25 cellular contexts compared by ENCODE assay signal in the genomic region with DNA sequence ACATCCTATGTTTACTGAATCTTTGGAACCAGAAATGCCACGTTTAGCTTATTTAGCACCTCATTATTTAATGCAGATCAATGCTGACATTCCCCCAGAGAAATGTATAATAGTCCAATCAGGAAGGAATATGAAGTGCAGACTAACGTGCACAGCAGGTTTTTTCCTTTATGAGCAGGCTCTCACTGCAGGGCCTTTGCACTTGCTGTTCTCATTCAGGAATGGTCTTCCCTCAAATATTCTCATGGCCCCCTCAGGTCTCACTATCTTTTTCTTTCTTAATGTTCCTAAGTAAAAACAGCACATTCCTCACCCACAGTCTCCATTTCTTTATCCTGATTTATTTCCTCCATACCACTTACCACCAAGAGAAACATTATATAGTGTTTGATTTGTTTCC.
DNase-seq lines count a peak whose midpoint lies in the region; ATAC-seq, FAIRE-seq and TF ChIP-seq lines count a peak whose summit lies in the region.
"Had no signal": no experiment of that assay in that cellular context is flagged by ENCODE, and none has a peak within 500 bp of the region (broad histone marks: within the 10 kb centered on the region; RNA-seq: fewer than 3 reads in every experiment).

No MANE protein-coding gene starts in this region.

- H2BK15ac ChIP-seq in mesendoderm (replicated peaks; ENCODE audit: low read depth), result no peak overlapping the region

- no peak overlapping the region for H4K5ac ChIP-seq in mesendoderm (ENCODE audit: low read length)

- no peaks in the 10 kb centered on the region for H3K27me3 Mint-ChIP-seq in stimulated activated naive CD8-positive, alpha-beta T cell treated with anti-CD3 and anti-CD28 coated beads, Interleukin-15, Interleukin-2, amounts not matched to agents 100 ng/mL and 50 ng/mL, for 24 hours
- no peaks in the 10 kb centered on the region for H3K27me3 Mint-ChIP-seq in stimulated activated naive CD8-positive, alpha-beta T cell treated with anti-CD3 and anti-CD28 coated beads, Interleukin-15, amount 100 ng/mL, for 72 hours

- no peaks in the 10 kb centered on the region for H4K20me1 ChIP-seq in K562 (replicated peaks; ENCODE audit: control insufficient read depth, insufficient read depth, low read length)

- H3K4me3 ChIP-seq in HEK293 (ENCODE audit: low read depth, low read length) (no peak overlapping the region), K562 (no peak overlapping the region), stomach (no peak overlapping the region), mesendoderm (ENCODE audit: low read length) (no peak overlapping the region)
- H3K4me3 ChIP-seq: PC-9, SJSA1 had no signal

- H2BK5ac ChIP-seq in mesendoderm (ENCODE audit: low read length), result no peak overlapping the region

- H3K18ac ChIP-seq in mesendoderm (ENCODE audit: low read length), result no peak overlapping the region

- no peak for TF ChIP-seq RAD21 in K562 (CRISPR knock-in tag; conservative IDR thresholded peaks at IDR 0.05 in 1 of 2, IDR thresholded peaks at IDR 0.05 in 1 of 2)

- POLR2A ChIA-PET in HEK293 (lab: Yijun Ruan, JAX), result no interaction called here
- POLR2A ChIA-PET in K562 (lab: Yijun Ruan, JAX), result no interaction called here

- TF ChIP-seq CTCF in HEK293 (tag by site-specific recombination; IDR thresholded peaks at IDR 0.05), result no peak
- TF ChIP-seq CTCF in K562 (IDR thresholded peaks at IDR 0.05 in 2 of 3, conservative IDR thresholded peaks at IDR 0.05 in 1 of 3; ENCODE audit: insufficient read depth in 2 of 3, low read depth in 1 of 3, low read length in 3 of 3), result no peak
- TF ChIP-seq CTCF in stomach (IDR thresholded peaks at IDR 0.05), result no peak

- H3K23ac ChIP-seq in mesendoderm (ENCODE audit: low read length), result no peak overlapping the region

- peaks cover 85% of the 10 kb centered on the region for H3K4me1 Mint-ChIP-seq in stimulated activated naive CD8-positive, alpha-beta T cell treated with anti-CD3 and anti-CD28 coated beads, Interleukin-15, Interleukin-2, amounts not matched to agents 100 ng/mL and 50 ng/mL, for 24 hours (ENCODE audit: low read depth)
- H3K4me1 Mint-ChIP-seq in stimulated activated naive CD8-positive, alpha-beta T cell treated with anti-CD3 and anti-CD28 coated beads, Interleukin-15, amount 100 ng/mL, for 72 hours, result peaks cover 95% of the 10 kb centered on the region

- H3K4me1 ChIP-seq in HEK293 (ENCODE audit: control insufficient read depth, insufficient read depth, low read length) (no peaks in the 10 kb centered on the region), K562 (replicated peaks in 1 of 2; ENCODE audit: control insufficient read depth in 2 of 2, insufficient read depth in 2 of 2, low read length in 2 of 2) (peaks cover 0 to 14% of the 10 kb centered on the region in 2 experiments; a peak in 2 of 5 replicates), stomach (peaks cover 0 to 27% (median 10%) of the 10 kb centered on the region in 4 donors), mesendoderm (ENCODE audit: control insufficient read depth, low read depth, low read length) (peaks cover 2% of the 10 kb centered on the region)

- TF ChIP-seq POLR2A in K562 (conservative IDR thresholded peaks at IDR 0.05) (no peak), stomach (IDR thresholded peaks at IDR 0.05) (no peak)

- TF ChIP-seq EP300 in K562 (IDR thresholded peaks at IDR 0.05; ENCODE audit: low read length) (no peak), stomach (IDR thresholded peaks at IDR 0.05) (no peak)

- H3K36me3 Mint-ChIP-seq in stimulated activated naive CD8-positive, alpha-beta T cell treated with anti-CD3 and anti-CD28 coated beads, Interleukin-15, Interleukin-2, amounts not matched to agents 100 ng/mL and 50 ng/mL, for 24 hours (ENCODE audit: low read depth), result peaks cover 3% of the 10 kb centered on the region

- no peak for DNase-seq in stimulated activated naive CD8-positive, alpha-beta T cell treated with anti-CD3 and anti-CD28 coated beads, Interleukin-15, amount 100 ng/mL, for 72 hours
- DNase-seq in K562 (ENCODE audit: extremely low read depth in 1 of 4, low spot score in 3 of 4) (no peak), stomach (no peak), mesendoderm (no peak)
- DNase-seq: HCEC 1CT; IMR-90; NCI-H1048; NCI-H1417; NCI-H1694; NCI-H2029 treated with DMSO at 0.1 percent for 48 hours; NCI-H446 treated with DMSO at 0.1 percent for 48 hours; NCI-H526; NCI-H82; NK-92 treated with Interleukin-12 subunit alpha and Interleukin-12 subunit beta, amount 100 ng/mL, for 24 hours; PC-9 had no signal

- H3K9ac ChIP-seq in K562 (ENCODE audit: insufficient read depth in 1 of 2, low read depth in 2 of 2, low read length in 2 of 2), result no peak overlapping the region
- H3K9ac ChIP-seq in mesendoderm (ENCODE audit: low read length), result no peak overlapping the region
- H3K9ac ChIP-seq: KMS-11 had no signal

- H3K79me2 ChIP-seq in K562 (ENCODE audit: control insufficient read depth, insufficient read depth, low read length), result no peaks in the 10 kb centered on the region
- no peaks in the 10 kb centered on the region for H3K79me2 ChIP-seq in mesendoderm (ENCODE audit: control insufficient read depth, insufficient read depth, low read length)

- FAIRE-seq in K562 (lab: Jason Lieb, UNC), result no peak
- FAIRE-seq: D721Med, H1 had no signal

- CTCF ChIA-PET in HEK293 (lab: Yijun Ruan, JAX), result no interaction called here
- CTCF ChIA-PET in K562 (lab: Yijun Ruan, JAX; ENCODE audit: low intra/inter-chr PET ratio), result no interaction called here

- no peak overlapping the region for H2BK120ac ChIP-seq in mesendoderm (ENCODE audit: low read depth, low read length)

- no peaks in the 10 kb centered on the region for H3K79me1 ChIP-seq in mesendoderm (ENCODE audit: low read length)

- no peak overlapping the region for H4K8ac ChIP-seq in mesendoderm (ENCODE audit: low read depth, low read length)

- H2AFZ ChIP-seq in K562 (ENCODE audit: low read depth, low read length), result no peak overlapping the region
- H2AFZ ChIP-seq: PC-9 had no signal

- no peak for ATAC-seq in stimulated activated naive CD8-positive, alpha-beta T cell treated with anti-CD3 and anti-CD28 coated beads, Interleukin-15, amount 100 ng/mL, for 72 hours
- ATAC-seq in K562 (no peak), GM19463 (IDR thresholded peaks at IDR 0.05; ENCODE audit: unreplicated experiment) (no peak), GM18868 (IDR thresholded peaks at IDR 0.05; ENCODE audit: unreplicated experiment) (no peak)
- ATAC-seq: Right ventricle myocardium inferior had no signal

- no peak overlapping the region for H3K4ac ChIP-seq in mesendoderm (ENCODE audit: low read depth, low read length)

- H3K27me3 ChIP-seq in K562 (ENCODE audit: control insufficient read depth in 2 of 2, insufficient read depth in 2 of 2, low read length in 2 of 2), result no peaks in the 10 kb centered on the region
- H3K27me3 ChIP-seq in stomach, result no peaks in the 10 kb centered on the region
- H3K27me3 ChIP-seq in mesendoderm (ENCODE audit: insufficient read depth, low read length, poor library complexity), result no peaks in the 10 kb centered on the region
- H3K27me3 ChIP-seq: SJSA1 had no signal

- in situ Hi-C loops in K562 (cut with MboI), result no loop called here

- H3K9me3 Mint-ChIP-seq in stimulated activated naive CD8-positive, alpha-beta T cell treated with anti-CD3 and anti-CD28 coated beads, Interleukin-15, Interleukin-2, amounts not matched to agents 100 ng/mL and 50 ng/mL, for 24 hours, result no peaks in the 10 kb centered on the region
- no peaks in the 10 kb centered on the region for H3K9me3 Mint-ChIP-seq in stimulated activated naive CD8-positive, alpha-beta T cell treated with anti-CD3 and anti-CD28 coated beads, Interleukin-15, amount 100 ng/mL, for 72 hours

- H3K36me3 ChIP-seq in HEK293 (ENCODE audit: control insufficient read depth in 2 of 2, insufficient read depth in 1 of 2, low read length in 2 of 2) (no peaks in the 10 kb centered on the region), K562 (ENCODE audit: control insufficient read depth, insufficient read depth, low read length) (no peaks in the 10 kb centered on the region; the same call in 2 of the 3 replicates), stomach (no peaks in the 10 kb centered on the region), mesendoderm (ENCODE audit: control insufficient read depth, insufficient read depth, low read length) (no peaks in the 10 kb centered on the region)
- H3K36me3 ChIP-seq: SJSA1 had no signal

- BruUV-seq in K562 (replicated peaks; lab: Mats Ljungman, UMichigan), result no TSS peak

- peak overlapping the region; percentile 26 for H3K27ac Mint-ChIP-seq in stimulated activated naive CD8-positive, alpha-beta T cell treated with anti-CD3 and anti-CD28 coated beads, Interleukin-15, Interleukin-2, amounts not matched to agents 100 ng/mL and 50 ng/mL, for 24 hours
- H3K27ac Mint-ChIP-seq in stimulated activated naive CD8-positive, alpha-beta T cell treated with anti-CD3 and anti-CD28 coated beads, Interleukin-15, amount 100 ng/mL, for 72 hours, result no peak overlapping the region

- no peak overlapping the region for H2AK5ac ChIP-seq in mesendoderm (ENCODE audit: low read length)

- no peak overlapping the region for H3K56ac ChIP-seq in mesendoderm (ENCODE audit: low read length)

- H3K27ac ChIP-seq in HEK293 (ENCODE audit: extremely low read depth, low read depth, low read length) (no peak overlapping the region), K562 (ENCODE audit: extremely low read depth, low read depth, low read length) (no peak overlapping the region), stomach (no peak overlapping the region), mesendoderm (ENCODE audit: low read depth, low read length) (no peak overlapping the region)
- H3K27ac ChIP-seq: C4-2B, KMS-11, PC-9, SJSA1 had no signal

- H3K4me2 ChIP-seq in K562 (ENCODE audit: insufficient read depth, low read length) (no peak overlapping the region), mesendoderm (ENCODE audit: low read length) (no peak overlapping the region)
- H3K4me2 ChIP-seq: KMS-11, PC-9 had no signal

- no peak overlapping the region for H3K4me3 Mint-ChIP-seq in stimulated activated naive CD8-positive, alpha-beta T cell treated with anti-CD3 and anti-CD28 coated beads, Interleukin-15, Interleukin-2, amounts not matched to agents 100 ng/mL and 50 ng/mL, for 24 hours
- H3K4me3 Mint-ChIP-seq in stimulated activated naive CD8-positive, alpha-beta T cell treated with anti-CD3 and anti-CD28 coated beads, Interleukin-15, amount 100 ng/mL, for 72 hours, result no peak overlapping the region

- H3K9me3 ChIP-seq in HEK293 (ENCODE audit: control insufficient read depth, insufficient read depth, low read depth, low read length) (no peaks in the 10 kb centered on the region), K562 (replicated peaks; ENCODE audit: control insufficient read depth, insufficient read depth, low read depth, low read length) (no peaks in the 10 kb centered on the region), stomach (no peaks in the 10 kb centered on the region)
- H3K9me3 ChIP-seq: SJSA1 had no signal

- 43% methylated on average over 2 of the region's 2 CpGs for WGBS in K562 (ENCODE audit: insufficient coverage, low coverage, missing lambda C conversion rate)
- 74 to 86% (median 81%) methylated on average over 2 of the region's 2 CpGs for WGBS in stomach, 5 donors
- no CpG with 5 or more reads among the region's 2 CpGs for WGBS in mesendoderm (ENCODE audit: extremely low coverage, insufficient coverage, low lambda C conversion rate)

- intact Hi-C loops in K562 (cut with micrococcal nuclease) (no loop called here), stomach (cut with DNase I; ENCODE audit: low total_unique reads) (no loop called here)

- H3K9me1 ChIP-seq in K562 (ENCODE audit: control insufficient read depth, insufficient read depth, low read length), result no peaks in the 10 kb centered on the region
